25 cellular contexts compared by ENCODE assay signal in the genomic region with DNA sequence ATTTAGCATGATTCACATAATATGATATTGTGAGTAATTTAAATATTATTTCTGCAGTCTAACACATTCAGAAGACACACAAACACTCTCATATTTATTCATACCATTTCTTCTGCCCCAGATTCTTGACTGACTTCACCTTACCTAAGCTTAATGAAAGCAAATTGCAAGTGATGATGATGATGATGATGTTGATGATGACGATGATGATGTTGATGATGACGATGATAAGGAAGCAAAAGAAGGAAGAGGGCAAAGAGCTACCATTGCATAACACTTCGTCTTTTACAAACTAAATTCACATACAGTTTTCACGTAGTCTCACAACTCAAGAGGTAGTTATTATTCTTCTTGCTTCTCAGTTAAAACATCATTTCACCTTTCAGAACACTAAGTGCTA.
"Had no signal": no experiment of that assay in that cellular context is flagged by ENCODE, and none has a peak within 500 bp of the region (broad histone marks: within the 10 kb centered on the region; RNA-seq: fewer than 3 reads in every experiment).

No MANE protein-coding gene starts in this region.

- H3K4me2 ChIP-seq: smooth muscle cell had no signal

- DNase-seq: naive thymus-derived CD4-positive, alpha-beta T cell; natural killer cell; nucleus accumbens; pancreas; right cardiac atrium; spleen; stimulated activated CD4-positive, alpha-beta T cell treated with anti-CD3 and anti-CD28 coated beads, Interleukin-12 subunit alpha, Interleukin-12 subunit beta, amount 100 ng/mL, for 4 hours; stimulated activated CD4-positive, alpha-beta T cell treated with anti-CD3 and anti-CD28 coated beads, Interleukin-1b, Interleukin-23, amount 100 ng/mL, for 48 hours; stimulated activated CD4-positive, alpha-beta T cell treated with anti-CD3 and anti-CD28 coated beads, Interleukin-4, amount 100 ng/mL, for 1 hour; stimulated activated CD4-positive, alpha-beta T cell treated with anti-CD3 and anti-CD28 coated beads, Interleukin-4, amount 100 ng/mL, for 4 hours; stimulated activated CD8-positive, alpha-beta memory T cell treated with anti-CD3 and anti-CD28 coated beads, Interleukin-4, amount 100 ng/mL, for 48 hours; stimulated activated naive CD4-positive, alpha-beta T cell; stimulated activated naive CD8-positive, alpha-beta T cell treated with anti-CD3 and anti-CD28 coated beads, Interleukin-15, amount 100 ng/mL, for 72 hours; stimulated activated naive CD8-positive, alpha-beta T cell treated with anti-CD3 and anti-CD28 coated beads, Interleukin-15, Interleukin-2, amounts not matched to agents 100 U/mL and 50 U/mL, for 24 hours; substantia nigra; testis; tibial artery; transverse colon; upper lobe of right lung; uterus had no signal

- H3K27ac ChIP-seq: neutrophil, pancreas, prostate gland, skin epidermis, spleen, suprapubic skin, testis, tibial artery, transverse colon, upper lobe of right lung, uterus had no signal

- H3K27me3 ChIP-seq: neutrophil, pancreas, spleen, suprapubic skin, testis, tibial artery, transverse colon, upper lobe of right lung, uterus had no signal

- FAIRE-seq: pancreas had no signal

- H3K4me1 ChIP-seq: pancreas, prostate gland, spleen, suprapubic skin, testis, tibial artery, transverse colon, upper lobe of right lung, uterus had no signal

- H3K9me3 ChIP-seq: neutrophil, pancreas, prostate gland, spleen, suprapubic skin, testis, tibial artery, transverse colon, upper lobe of right lung, uterus had no signal

- H3K4me3 ChIP-seq: pancreas, prostate gland, skin epidermis, smooth muscle cell, spleen, suprapubic skin, testis, tibial artery, transverse colon, upper lobe of right lung, uterus had no signal

- H3K36me3 ChIP-seq: neutrophil, pancreas, prostate gland, spleen, suprapubic skin, tibial artery, transverse colon, upper lobe of right lung, uterus had no signal
